ENCODE assay signal across 8 cellular contexts in the genomic region with DNA sequence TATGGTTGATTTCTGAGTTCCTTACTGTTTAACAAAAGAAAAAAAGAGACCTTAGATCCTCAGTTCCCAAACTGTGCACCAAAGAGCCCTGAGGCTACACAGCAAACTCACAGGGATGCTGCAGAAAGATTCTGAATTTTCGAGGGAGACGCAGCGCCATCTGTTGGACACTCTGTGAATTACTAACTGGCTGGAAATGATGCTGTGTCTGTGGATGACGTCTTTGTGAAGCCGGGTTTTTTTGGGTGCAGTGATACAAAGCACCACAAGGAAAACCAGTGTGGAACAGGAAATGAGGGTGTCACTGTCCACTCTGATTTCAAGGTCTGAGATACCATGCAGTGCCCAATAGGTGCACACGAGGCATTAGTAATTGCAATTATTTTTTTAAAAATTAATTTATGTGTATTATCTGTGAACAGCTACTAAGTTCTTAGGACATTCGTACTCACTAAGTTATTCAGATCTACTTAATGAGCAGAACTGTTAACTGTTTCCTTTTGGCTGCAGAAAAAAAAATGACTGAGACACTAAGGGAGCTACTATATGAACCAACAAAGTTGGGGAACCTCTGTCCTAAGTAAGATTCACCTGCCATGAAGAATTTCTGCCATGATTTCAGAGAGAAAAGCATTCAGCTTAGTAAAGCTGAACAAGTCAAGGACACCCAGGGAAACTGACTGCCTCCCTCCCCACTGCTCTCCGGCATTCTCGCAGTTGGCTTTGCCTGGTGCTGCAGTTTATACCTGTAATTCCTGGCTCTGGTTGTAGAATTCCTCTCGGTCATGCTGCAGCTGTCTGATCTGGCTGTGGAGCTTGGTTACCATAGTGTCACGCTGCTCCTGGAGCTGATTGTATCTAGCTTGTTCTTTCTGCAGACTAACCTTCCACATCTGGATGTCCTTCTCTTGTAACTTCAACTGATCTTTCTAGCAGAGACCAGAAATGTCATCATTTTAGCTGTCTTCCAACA. TPM values are rescaled to one million over a fixed set of nuclear protein-coding genes. Genes with fewer than 3 reads are reported as not detected.
DNase-seq lines count a peak whose midpoint lies in the region; ATAC-seq lines count a peak whose summit lies in the region.

No MANE protein-coding gene starts in this region.

- no peak overlapping the region for H3K27ac ChIP-seq in mesenchymal stem cell (ENCODE audit: low read length, poor library complexity, severe bottlenecking)

- H4K91ac ChIP-seq in mesenchymal stem cell (ENCODE audit: low read length), result no peak overlapping the region

- no peaks in the 10 kb centered on the region for H3K9me3 ChIP-seq in mesenchymal stem cell (ENCODE audit: control insufficient read depth, low read length)

- no peak overlapping the region for H2BK15ac ChIP-seq in mesenchymal stem cell (ENCODE audit: low read depth, poor library complexity, severe bottlenecking)

- H3K4me1 ChIP-seq in mesenchymal stem cell (ENCODE audit: control insufficient read depth, insufficient read depth, low read depth, low read length), result peaks cover 3% of the 10 kb centered on the region

- no peak overlapping the region for H3K9ac ChIP-seq in mesenchymal stem cell (ENCODE audit: low read length)

- peaks cover 8% of the 10 kb centered on the region for H3K4me1 Mint-ChIP-seq in activated CD4-positive, alpha-beta memory T cell treated with anti-CD3 and anti-CD28 coated beads for 36 hours (ENCODE audit: low read depth)

- no peaks in the 10 kb centered on the region for H3K9me3 Mint-ChIP-seq in activated CD4-positive, alpha-beta memory T cell treated with anti-CD3 and anti-CD28 coated beads for 36 hours

- WGBS in mesenchymal stem cell, result 48% methylated on average over 10 of the region's 11 CpGs

- DNase-seq in DMS 273 (lab: John Stamatoyannopoulos, UW; ENCODE audit: unreplicated experiment) (peak; percentile 83), NCI-H748 (lab: John Stamatoyannopoulos, UW; ENCODE audit: unreplicated experiment) (peak; percentile 57), mesenchymal stem cell (peak; percentile 92)
- peak; percentile 89 for DNase-seq in activated CD4-positive, alpha-beta memory T cell treated with anti-CD3 and anti-CD28 coated beads for 36 hours
- DNase-seq in effector CD4-positive, alpha-beta T cell, result peak; percentile 66
- DNase-seq in stimulated activated CD8-positive, alpha-beta memory T cell treated with anti-CD3 and anti-CD28 coated beads, Interleukin-2, amount 100 ng/mL, for 1 hour (ENCODE audit: low read depth in 2 of 2), result peak; percentile 40 to 48

- H2BK5ac ChIP-seq in mesenchymal stem cell (ENCODE audit: low read depth, low read length, poor library complexity, severe bottlenecking), result no peak overlapping the region

- no peak overlapping the region for H3K14ac ChIP-seq in mesenchymal stem cell (ENCODE audit: low read length in 2 of 2)

- H3K4me3 Mint-ChIP-seq in activated CD4-positive, alpha-beta memory T cell treated with anti-CD3 and anti-CD28 coated beads for 36 hours, result no peak overlapping the region

- CTCF ChIA-PET in activated CD4-positive, alpha-beta memory T cell treated with anti-CD3 and anti-CD28 coated beads for 36 hours (lab: Charles Lee), result interaction anchor here (0.7 to 3.7 kb wide), 35 partner anchors 7 to 548 kb away, joined by 3 to 20 read pairs (median 4); a partner anchor contains a TSS

- no peak overlapping the region for H3K4me2 ChIP-seq in mesenchymal stem cell (ENCODE audit: low read length, poor library complexity, severe bottlenecking)

- no peak overlapping the region for H2AK5ac ChIP-seq in mesenchymal stem cell (ENCODE audit: low read length, severe bottlenecking)

- no peak overlapping the region for H2BK12ac ChIP-seq in mesenchymal stem cell (ENCODE audit: low read length in 2 of 2)

- H3K79me1 ChIP-seq in mesenchymal stem cell (replicated peaks; ENCODE audit: low read length, poor library complexity, severe bottlenecking), result peaks cover 4% of the 10 kb centered on the region

- H3K36me3 ChIP-seq in mesenchymal stem cell (ENCODE audit: control insufficient read depth in 1 of 2, insufficient read depth in 2 of 2, low read depth in 1 of 2, low read length in 2 of 2), result peaks cover 56 to 97% of the 10 kb centered on the region in 2 experiments

- no peak overlapping the region for H3K18ac ChIP-seq in mesenchymal stem cell (ENCODE audit: low read depth in 1 of 2, low read length in 2 of 2)

- H3K27me3 Mint-ChIP-seq in activated CD4-positive, alpha-beta memory T cell treated with anti-CD3 and anti-CD28 coated beads for 36 hours, result no peaks in the 10 kb centered on the region

- no peak overlapping the region for H3K23ac ChIP-seq in mesenchymal stem cell (ENCODE audit: low read length in 2 of 2)

- H3K27ac Mint-ChIP-seq in activated CD4-positive, alpha-beta memory T cell treated with anti-CD3 and anti-CD28 coated beads for 36 hours, result no peak overlapping the region

- H3K4ac ChIP-seq in mesenchymal stem cell (ENCODE audit: low read depth in 1 of 2, low read length in 2 of 2), result no peak overlapping the region

- peaks cover 20% of the 10 kb centered on the region for H3K36me3 Mint-ChIP-seq in activated CD4-positive, alpha-beta memory T cell treated with anti-CD3 and anti-CD28 coated beads for 36 hours

- POLR2A ChIA-PET in activated CD4-positive, alpha-beta memory T cell treated with anti-CD3 and anti-CD28 coated beads for 36 hours (lab: Charles Lee), result interaction anchor here (0.6 kb wide), 1 partner anchor 60 kb away, joined by 4 read pairs; no protein-coding TSS in a partner anchor

- H3K27me3 ChIP-seq in mesenchymal stem cell (ENCODE audit: control insufficient read depth in 1 of 2, insufficient read depth in 1 of 2, low read length in 2 of 2), result no peaks in the 10 kb centered on the region

- intact Hi-C loops in activated CD4-positive, alpha-beta memory T cell treated with anti-CD3 and anti-CD28 coated beads for 36 hours (cut with micrococcal nuclease), result loop anchor here (5.0 kb wide), 2 partner anchors 55 to 100 kb away; no protein-coding TSS in a partner anchor

- H3K4me3 ChIP-seq in mesenchymal stem cell (ENCODE audit: insufficient read depth in 1 of 2, low read depth in 1 of 2, low read length in 2 of 2), result no peak overlapping the region

- ATAC-seq in HG03103 (IDR thresholded peaks at IDR 0.05; ENCODE audit: low read depth, unreplicated experiment) (peak; percentile 54), GM19455 (IDR thresholded peaks at IDR 0.05; ENCODE audit: unreplicated experiment) (no peak)

- H2AFZ ChIP-seq in mesenchymal stem cell (ENCODE audit: low read depth, low read length), result no peak overlapping the region

- H2BK120ac ChIP-seq in mesenchymal stem cell (ENCODE audit: low read depth, low read length), result no peak overlapping the region

- no peak overlapping the region for H4K8ac ChIP-seq in mesenchymal stem cell (ENCODE audit: low read length)

RNA-seq across cellular contexts. Expression of a gene that starts 23.4 kb away (rescaled TPM):
- total RNA-seq in activated CD4-positive, alpha-beta memory T cell treated with anti-CD3 and anti-CD28 coated beads for 36 hours, result 1 to 10 TPM; 1.8 to 3.6 TPM
- polyA plus RNA-seq in mesenchymal stem cell (2013, experiment 1 of 2), result 4.2 TPM
- polyA plus RNA-seq in mesenchymal stem cell (2013, experiment 2 of 2), result 4.3 TPM

RNA-seq across cellular contexts. Expression of a gene that starts 24.1 kb away (rescaled TPM):
- total RNA-seq in activated CD4-positive, alpha-beta memory T cell treated with anti-CD3 and anti-CD28 coated beads for 36 hours, result under 1 TPM; 0.10 to 0.39 TPM
- polyA plus RNA-seq in mesenchymal stem cell (2013, experiment 1 of 2), result 0.14 TPM
- 0.26 TPM for polyA plus RNA-seq in mesenchymal stem cell (2013, experiment 2 of 2)

RNA-seq across cellular contexts. Expression of a gene that starts 42.3 kb away (rescaled TPM):
- total RNA-seq in activated CD4-positive, alpha-beta memory T cell treated with anti-CD3 and anti-CD28 coated beads for 36 hours, result 10 to 100 TPM; 19.6 to 23.6 TPM
- 25.9 TPM for polyA plus RNA-seq in mesenchymal stem cell (2013, experiment 1 of 2)
- 23.9 TPM for polyA plus RNA-seq in mesenchymal stem cell (2013, experiment 2 of 2)
